ENCODE assay signal across 9 cellular contexts in genomic region chrY:19075471-19076253, GRCh38.
DNase-seq lines count a peak whose midpoint lies in the region; ATAC-seq and TF ChIP-seq lines count a peak whose summit lies in the region.
"Had no signal": no experiment of that assay in that cellular context is flagged by ENCODE, and none has a peak within 500 bp of the region (broad histone marks: within the 10 kb centered on the region; RNA-seq: fewer than 3 reads in every experiment).

No MANE protein-coding gene starts in this region.

- no peaks in the 10 kb centered on the region for H3K27me3 ChIP-seq in AG04450 (ENCODE audit: control insufficient read depth, insufficient read depth, low read length)

- ATAC-seq in memory B cell (ENCODE audit: low read depth) (no peak), GM21576 (IDR thresholded peaks at IDR 0.05; ENCODE audit: unreplicated experiment) (no peak), HG03354 (IDR thresholded peaks at IDR 0.05; ENCODE audit: poor library complexity, severe bottlenecking, unreplicated experiment) (no peak)

- POLR2A ChIA-PET in AG04450 (lab: Yijun Ruan, JAX) = no interaction called here

- DNase-seq in AG04450 (ENCODE audit: low read depth, low spot score) = peak; percentile 29
- peak in 64 of 76 experiments; percentile 0 to 69 (median 30) for DNase-seq in HUDEP-2 (lab: John Stamatoyannopoulos, UW; ENCODE audit: unreplicated experiment in 76 of 76)
- DNase-seq in memory B cell (ENCODE audit: low spot score in 2 of 2) = no peak
- DNase-seq in retina = no peak
- no peak for DNase-seq in SIG-M5 (lab: John Stamatoyannopoulos, UW)
- DNase-seq: naive B cell had no signal

- no peaks in the 10 kb centered on the region for H3K36me3 Mint-ChIP-seq in memory B cell
- H3K36me3 Mint-ChIP-seq: naive B cell had no signal

- no peaks in the 10 kb centered on the region for H3K9me3 Mint-ChIP-seq in memory B cell
- H3K9me3 Mint-ChIP-seq: naive B cell had no signal

- H3K4me3 ChIP-seq in AG04450 (ENCODE audit: low read depth, low read length) = peak overlapping the region; percentile 69

- 2 to 5% methylated on average over 17 to 28 of the region's 28 CpGs; no CpG with 5 or more reads in 1 of the 3 donors for WGBS in adipose tissue, 3 donors

- H3K9me3 ChIP-seq in AG04450 (ENCODE audit: control insufficient read depth, insufficient read depth, low read length) = no peaks in the 10 kb centered on the region

- H3K4me3 Mint-ChIP-seq in memory B cell = peak overlapping the region; percentile 34

- peaks cover 6% of the 10 kb centered on the region for H3K27me3 Mint-ChIP-seq in memory B cell
- H3K27me3 Mint-ChIP-seq: naive B cell had no signal

- H3K4me1 Mint-ChIP-seq in memory B cell = peaks cover 3% of the 10 kb centered on the region

- TF ChIP-seq CTCF in AG04450 (IDR thresholded peaks at IDR 0.05; ENCODE audit: low read depth, low read length) = no peak

- CTCF ChIA-PET in AG04450 (lab: Charles Lee) = interaction anchor here (0.7 kb wide), 2 partner anchors 88 to 378 kb away, joined by 4 to 5 read pairs; no protein-coding TSS in a partner anchor

- no peak overlapping the region for H3K27ac Mint-ChIP-seq in memory B cell

- H3K27ac ChIP-seq in AG04450 (ENCODE audit: low read depth, low read length) (peak overlapping the region; percentile 70), adipose tissue (ENCODE audit: low read depth, low read length) (peak overlapping the region; percentile 66)

Comparison
In these comparisons a context has a peak if more than half of its experiments do, and no peak if none do; other contexts are left out.
1. DNase-seq: peak in AG04450 (single experiment) and HUDEP-2 (64 of 76); none in memory B cell (0 of 2), retina (single experiment) and SIG-M5 (single experiment).